ENCODE assay signal across 8 cellular contexts in the genomic region with DNA sequence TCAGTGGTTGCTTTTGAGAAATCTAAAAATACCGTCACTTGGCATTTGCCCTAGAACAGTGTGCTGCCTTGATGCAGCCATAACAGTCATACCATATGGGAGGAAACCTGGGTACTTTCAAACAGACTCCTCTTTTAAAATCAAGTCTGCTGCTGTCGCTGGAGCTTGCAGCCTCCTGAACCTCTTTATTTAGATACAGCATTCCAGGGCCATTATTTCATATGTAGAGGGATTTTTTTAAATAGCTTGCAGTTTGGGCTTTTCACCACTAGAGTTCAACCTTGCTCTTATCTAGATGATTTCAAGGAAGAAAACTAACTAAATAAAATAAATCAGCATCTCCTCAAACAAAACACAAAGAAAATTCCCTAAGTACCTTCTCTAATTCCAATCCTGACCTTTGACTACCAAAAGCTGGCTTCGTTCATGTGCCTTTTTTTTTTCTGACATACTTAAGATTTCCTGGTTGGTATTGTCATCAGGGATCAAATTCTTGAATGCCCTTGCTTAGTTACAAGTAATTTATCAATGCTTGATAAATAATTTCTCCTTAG.
DNase-seq lines count a peak whose midpoint lies in the region; ATAC-seq and TF ChIP-seq lines count a peak whose summit lies in the region.

No MANE protein-coding gene starts in this region.

- H3K4me3 ChIP-seq in HEK293 (ENCODE audit: low read depth, low read length), result no peak overlapping the region
- no peak overlapping the region for H3K4me3 ChIP-seq in testis
- no peak overlapping the region for H3K4me3 ChIP-seq in thyroid gland (replicated peaks in 1 of 3)

- no peak overlapping the region for H3K27ac ChIP-seq in CD4-positive, alpha-beta T cell (ENCODE audit: low read depth, low read length)
- no peak overlapping the region for H3K27ac ChIP-seq in HEK293 (ENCODE audit: extremely low read depth, low read depth, low read length)
- no peak overlapping the region for H3K27ac ChIP-seq in testis
- no peak overlapping the region for H3K27ac ChIP-seq in thyroid gland

- no peaks in the 10 kb centered on the region for H3K4me1 Mint-ChIP-seq in CD4-positive, alpha-beta T cell (ENCODE audit: low read depth)
- no peaks in the 10 kb centered on the region for H3K4me1 Mint-ChIP-seq in glutamatergic neuron (ENCODE audit: low read depth, unreplicated experiment)

- H3K36me3 ChIP-seq in HEK293 (ENCODE audit: control insufficient read depth in 2 of 2, insufficient read depth in 1 of 2, low read length in 2 of 2), result no peaks in the 10 kb centered on the region
- no peaks in the 10 kb centered on the region for H3K36me3 ChIP-seq in testis (ENCODE audit: low read depth, missing control alignments)
- no peaks in the 10 kb centered on the region for H3K36me3 ChIP-seq in thyroid gland

- peaks cover 17% of the 10 kb centered on the region for H3K27me3 Mint-ChIP-seq in CD4-positive, alpha-beta T cell
- no peaks in the 10 kb centered on the region for H3K27me3 Mint-ChIP-seq in glutamatergic neuron (ENCODE audit: unreplicated experiment)

- TF ChIP-seq POLR2A in testis (IDR thresholded peaks at IDR 0.05), result no peak
- TF ChIP-seq POLR2A in thyroid gland (IDR thresholded peaks at IDR 0.05), result no peak

- ATAC-seq in CD4-positive, alpha-beta T cell (ENCODE audit: poor library complexity), result no peak

- peak; percentile 21 for TF ChIP-seq CTCF in CD4-positive, alpha-beta T cell (IDR thresholded peaks at IDR 0.05)
- no peak for TF ChIP-seq CTCF in HEK293 (tag by site-specific recombination; IDR thresholded peaks at IDR 0.05)
- peak; percentile 87 for TF ChIP-seq CTCF in glutamatergic neuron (IDR thresholded peaks at IDR 0.05; ENCODE audit: partially characterized antibody, unreplicated experiment)
- peak; percentile 24 to 70 (median 48) for TF ChIP-seq CTCF in testis (IDR thresholded peaks at IDR 0.05)
- peak in 2 of 6 experiments; percentile 20 to 47 for TF ChIP-seq CTCF in thyroid gland (IDR thresholded peaks at IDR 0.05)

- no peak overlapping the region for H3K27ac Mint-ChIP-seq in CD4-positive, alpha-beta T cell
- H3K27ac Mint-ChIP-seq in glutamatergic neuron (ENCODE audit: unreplicated experiment), result no peak overlapping the region

- H3K36me3 Mint-ChIP-seq in CD4-positive, alpha-beta T cell (ENCODE audit: low read depth), result no peaks in the 10 kb centered on the region
- H3K36me3 Mint-ChIP-seq in glutamatergic neuron (ENCODE audit: unreplicated experiment), result peaks cover 2% of the 10 kb centered on the region

- POLR2A ChIA-PET in CD4-positive, alpha-beta T cell (lab: Charles Lee), result no interaction called here
- POLR2A ChIA-PET in HEK293 (lab: Yijun Ruan, JAX), result no interaction called here

- no peaks in the 10 kb centered on the region for H3K9me3 Mint-ChIP-seq in CD4-positive, alpha-beta T cell
- peaks cover 4% of the 10 kb centered on the region for H3K9me3 Mint-ChIP-seq in glutamatergic neuron (ENCODE audit: unreplicated experiment)

- no peak for DNase-seq in CD4-positive, alpha-beta T cell
- DNase-seq in SK-N-DZ (ENCODE audit: low spot score), result peak; percentile 29
- DNase-seq in glutamatergic neuron, result no peak
- DNase-seq in testis, result no peak
- DNase-seq in activated CD4-positive, alpha-beta T cell treated with anti-CD3 and anti-CD28 coated beads for 48 hours, result no peak
- DNase-seq in thyroid gland, result no peak
- DNase-seq in HK-2 (ENCODE audit: unreplicated experiment), result no peak

- H3K9me3 ChIP-seq in CD4-positive, alpha-beta T cell (ENCODE audit: control insufficient read depth, low read length), result no peaks in the 10 kb centered on the region
- H3K9me3 ChIP-seq in HEK293 (ENCODE audit: control insufficient read depth, insufficient read depth, low read depth, low read length) (no peaks in the 10 kb centered on the region), testis (no peaks in the 10 kb centered on the region), thyroid gland (no peaks in the 10 kb centered on the region)

- no peak overlapping the region for H3K4me3 Mint-ChIP-seq in CD4-positive, alpha-beta T cell
- no peak overlapping the region for H3K4me3 Mint-ChIP-seq in glutamatergic neuron (ENCODE audit: unreplicated experiment)

- H3K27me3 ChIP-seq in CD4-positive, alpha-beta T cell (ENCODE audit: control insufficient read depth, insufficient read depth, low read length), result no peaks in the 10 kb centered on the region
- no peaks in the 10 kb centered on the region for H3K27me3 ChIP-seq in testis
- H3K27me3 ChIP-seq in thyroid gland, result no peaks in the 10 kb centered on the region

- CTCF ChIA-PET in CD4-positive, alpha-beta T cell (lab: Charles Lee), result no interaction called here
- CTCF ChIA-PET in HEK293 (lab: Yijun Ruan, JAX), result interaction anchor here (0.6 to 1.7 kb wide), 10 partner anchors 13 to 1766 kb away, joined by 3 to 12 read pairs (median 3); no protein-coding TSS in a partner anchor

- H3K4me1 ChIP-seq in HEK293 (ENCODE audit: control insufficient read depth, insufficient read depth, low read length) (no peaks in the 10 kb centered on the region), testis (no peaks in the 10 kb centered on the region), thyroid gland (no peaks in the 10 kb centered on the region)

- intact Hi-C loops in CD4-positive, alpha-beta T cell (cut with DNase I, micrococcal nuclease), result loop anchor here (5.0 to 10.0 kb wide), 7 partner anchors 135 to 1783 kb away; no protein-coding TSS in a partner anchor
- intact Hi-C loops in testis (cut with DNase I; ENCODE audit: low total_unique reads), result no loop called here
- intact Hi-C loops in thyroid gland (cut with DNase I), result loop anchor here (10.0 kb wide), 1 partner anchor 1765 kb away; no protein-coding TSS in a partner anchor

- 37 to 39% methylated on average over 3 of the region's 3 CpGs for WGBS in testis, 2 donors
- WGBS in thyroid gland, 2 donors, result 26 to 30% methylated on average over 3 of the region's 3 CpGs

TF ChIP-seq in HEK293, 187 proteins besides CTCF, POLR2A, EP300 and RAD21:
- TF ChIP-seq PBX3 (CRISPR knock-in tag; IDR thresholded peaks at IDR 0.05), result no peak
- no peak for TF ChIP-seq RBAK (tag by site-specific recombination; IDR thresholded peaks at IDR 0.05)
- peak; percentile 49 for TF ChIP-seq ZNF654 (tag by site-specific recombination; IDR thresholded peaks at IDR 0.05; ENCODE audit: low read depth)
